In genomic region chr1:20950689-20951088, GRCh38 we compare ENCODE assay signal across 17 cellular contexts.
"Had no signal": no experiment of that assay in that cellular context is flagged by ENCODE, and none has a peak within 500 bp of the region (broad histone marks: within the 10 kb centered on the region; RNA-seq: fewer than 3 reads in every experiment).

No MANE protein-coding gene starts in this region.

- H3K9me3 Mint-ChIP-seq: activated CD4-positive, alpha-beta memory T cell treated with anti-CD3 and anti-CD28 coated beads for 36 hours; activated naive CD8-positive, alpha-beta T cell treated with anti-CD3 and anti-CD28 coated beads, Interleukin-2, amount 10 ng/mL, durations not matched to agents 7 days and 5 days; activated T-helper 17 cell treated with anti-CD3 and anti-CD28 coated beads, Interleukin-2, amount 50 U/mL, for 72 hours; neural crest cell; stimulated activated naive B cell treated with anti-CD40 and anti-IgM and Interleukin-4, amounts not matched to agents 10 μg/mL and 1 μg/mL and 100 μg/mL, for 72 hours had no signal

- ATAC-seq: activated T-helper 17 cell treated with anti-CD3 and anti-CD28 coated beads, Interleukin-2, amount 50 U/mL, for 72 hours; stimulated activated naive B cell treated with anti-CD40 and anti-IgM and Interleukin-4, amounts not matched to agents 10 μg/mL and 1 μg/mL and 100 μg/mL, for 72 hours; upper lobe of right lung had no signal

- FAIRE-seq: keratinocyte, TTC549 had no signal

- H3K4me3 Mint-ChIP-seq: activated CD4-positive, alpha-beta memory T cell treated with anti-CD3 and anti-CD28 coated beads for 36 hours; activated naive CD8-positive, alpha-beta T cell treated with anti-CD3 and anti-CD28 coated beads, Interleukin-2, amount 10 ng/mL, durations not matched to agents 7 days and 5 days; activated T-helper 17 cell treated with anti-CD3 and anti-CD28 coated beads, Interleukin-2, amount 50 U/mL, for 72 hours; neural crest cell; stimulated activated naive B cell treated with anti-CD40 and anti-IgM and Interleukin-4, amounts not matched to agents 10 μg/mL and 1 μg/mL and 100 μg/mL, for 72 hours had no signal

- DNase-seq: activated CD4-positive, alpha-beta memory T cell treated with anti-CD3 and anti-CD28 coated beads for 36 hours; activated CD4-positive, alpha-beta T cell treated with anti-CD3 and anti-CD28 coated beads for 4 hours; activated naive CD4-positive, alpha-beta T cell treated with Interleukin-2 at 50 U/mL for 16 hours; activated naive CD8-positive, alpha-beta T cell treated with anti-CD3 and anti-CD28 coated beads, Interleukin-2, amount 10 ng/mL, durations not matched to agents 7 days and 5 days; anterior cingulate cortex; brain microvascular endothelial cell; esophagus squamous epithelium; foreskin fibroblast; stimulated activated naive B cell treated with anti-CD40 and anti-IgM and Interleukin-4, amounts not matched to agents 10 μg/mL and 1 μg/mL and 100 μg/mL, for 72 hours; upper lobe of right lung had no signal

- H3K4me3 ChIP-seq: coronary artery, esophagus squamous epithelium, hepatocyte, upper lobe of right lung had no signal

- H3K4me1 Mint-ChIP-seq: activated naive CD8-positive, alpha-beta T cell treated with anti-CD3 and anti-CD28 coated beads, Interleukin-2, amount 10 ng/mL, durations not matched to agents 7 days and 5 days had no signal

- H3K27me3 Mint-ChIP-seq: activated CD4-positive, alpha-beta memory T cell treated with anti-CD3 and anti-CD28 coated beads for 36 hours; activated naive CD8-positive, alpha-beta T cell treated with anti-CD3 and anti-CD28 coated beads, Interleukin-2, amount 10 ng/mL, durations not matched to agents 7 days and 5 days; activated T-helper 17 cell treated with anti-CD3 and anti-CD28 coated beads, Interleukin-2, amount 50 U/mL, for 72 hours; stimulated activated naive B cell treated with anti-CD40 and anti-IgM and Interleukin-4, amounts not matched to agents 10 μg/mL and 1 μg/mL and 100 μg/mL, for 72 hours had no signal

- H3K4me2 ChIP-seq: hepatocyte had no signal

- H3K27me3 ChIP-seq: brain microvascular endothelial cell, esophagus squamous epithelium, hepatocyte, upper lobe of right lung had no signal

- H3K27ac ChIP-seq: brain microvascular endothelial cell, coronary artery, esophagus squamous epithelium, hepatocyte, parathyroid adenoma, upper lobe of right lung had no signal

- H3K27ac Mint-ChIP-seq: activated CD4-positive, alpha-beta memory T cell treated with anti-CD3 and anti-CD28 coated beads for 36 hours; activated naive CD8-positive, alpha-beta T cell treated with anti-CD3 and anti-CD28 coated beads, Interleukin-2, amount 10 ng/mL, durations not matched to agents 7 days and 5 days; activated T-helper 17 cell treated with anti-CD3 and anti-CD28 coated beads, Interleukin-2, amount 50 U/mL, for 72 hours; stimulated activated naive B cell treated with anti-CD40 and anti-IgM and Interleukin-4, amounts not matched to agents 10 μg/mL and 1 μg/mL and 100 μg/mL, for 72 hours had no signal

- H3K9ac ChIP-seq: parathyroid adenoma had no signal

- H3K9me3 ChIP-seq: esophagus squamous epithelium, upper lobe of right lung had no signal

- H3K4me1 ChIP-seq: esophagus squamous epithelium, parathyroid adenoma, upper lobe of right lung had no signal

- H2AFZ ChIP-seq: hepatocyte, parathyroid adenoma had no signal
